In the genomic region with DNA sequence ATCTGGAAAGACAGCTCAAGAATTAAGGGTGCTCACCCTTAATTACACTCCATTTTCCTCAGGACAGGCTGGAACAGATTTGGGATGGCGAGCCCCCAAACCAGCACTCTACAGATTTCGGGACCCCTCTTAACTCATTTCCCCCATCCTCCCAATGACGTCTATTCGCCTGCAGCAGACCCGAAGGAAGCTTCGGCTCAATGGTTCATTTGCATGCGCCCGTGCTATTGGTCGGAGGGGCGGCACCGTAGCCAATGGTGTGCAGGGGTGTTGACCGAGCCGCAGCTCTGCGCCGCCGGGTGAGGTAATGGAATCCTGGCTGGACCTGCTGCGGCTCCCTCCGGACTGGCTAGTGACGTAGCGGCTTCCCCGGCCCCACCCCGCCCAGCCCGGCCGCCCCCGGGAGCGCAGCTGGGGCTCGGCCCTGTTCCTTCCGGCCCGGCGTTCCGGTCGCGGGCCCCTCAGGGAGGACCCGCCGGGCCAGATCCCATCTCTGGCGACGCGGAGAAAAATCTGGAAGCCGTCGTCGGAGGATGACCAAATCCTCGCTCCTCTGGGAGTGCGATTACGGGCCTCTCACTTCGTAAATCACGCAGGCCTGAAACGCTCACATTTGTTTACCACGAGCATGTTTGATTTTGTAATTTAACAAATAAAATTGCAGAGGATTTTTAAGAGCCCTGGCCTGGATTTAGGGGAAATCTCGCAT, we compare ENCODE assay signal across 1 cellular context.
TF ChIP-seq lines count a peak whose summit lies in the region.

No MANE protein-coding gene starts in this region.

TF ChIP-seq in A549, 52 proteins besides CTCF, POLR2A, EP300 and RAD21 (continued from another document):
- TF ChIP-seq MAX (IDR thresholded peaks at IDR 0.05) = no peak
- no peak for TF ChIP-seq KDM5A (IDR thresholded peaks at IDR 0.05)
- TF ChIP-seq RCOR1 (IDR thresholded peaks at IDR 0.05; ENCODE audit: low read depth, low read length) = no peak
- no peak for TF ChIP-seq SREBF2 (IDR thresholded peaks at IDR 0.05)
- no peak for TF ChIP-seq CBX8 (IDR thresholded peaks at IDR 0.05)
- TF ChIP-seq, protein P1, sequence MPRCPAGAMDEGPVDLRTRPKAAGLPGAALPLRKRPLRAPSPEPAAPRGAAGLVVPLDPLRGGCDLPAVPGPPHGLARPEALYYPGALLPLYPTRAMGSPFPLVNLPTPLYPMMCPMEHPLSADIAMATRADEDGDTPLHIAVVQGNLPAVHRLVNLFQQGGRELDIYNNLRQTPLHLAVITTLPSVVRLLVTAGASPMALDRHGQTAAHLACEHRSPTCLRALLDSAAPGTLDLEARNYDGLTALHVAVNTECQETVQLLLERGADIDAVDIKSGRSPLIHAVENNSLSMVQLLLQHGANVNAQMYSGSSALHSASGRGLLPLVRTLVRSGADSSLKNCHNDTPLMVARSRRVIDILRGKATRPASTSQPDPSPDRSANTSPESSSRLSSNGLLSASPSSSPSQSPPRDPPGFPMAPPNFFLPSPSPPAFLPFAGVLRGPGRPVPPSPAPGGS (IDR thresholded peaks at IDR 0.05) = no peak
- peak; percentile 84; the same call in 1 of the 2 replicates for TF ChIP-seq HEYL (CRISPR knock-in tag; IDR thresholded peaks at IDR 0.05)
- no peak for TF ChIP-seq SMC3 (IDR thresholded peaks at IDR 0.05)
- TF ChIP-seq KDM1A (IDR thresholded peaks at IDR 0.05; ENCODE audit: low read depth) = no peak
- no peak for TF ChIP-seq NFE2L2 (conservative IDR thresholded peaks at IDR 0.05; ENCODE audit: low read length)
- TF ChIP-seq HOXA7 (CRISPR knock-in tag; IDR thresholded peaks at IDR 0.05) = peak; percentile 50; the same call in 1 of the 2 replicates
- TF ChIP-seq ESRRA (IDR thresholded peaks at IDR 0.05; ENCODE audit: borderline replicate concordance, low read length) = no peak
- no peak for TF ChIP-seq EHMT2 (IDR thresholded peaks at IDR 0.05; ENCODE audit: low read depth)
- no peak for TF ChIP-seq TP53 (CRISPR knock-in tag; IDR thresholded peaks at IDR 0.05)
- TF ChIP-seq, protein P2, sequence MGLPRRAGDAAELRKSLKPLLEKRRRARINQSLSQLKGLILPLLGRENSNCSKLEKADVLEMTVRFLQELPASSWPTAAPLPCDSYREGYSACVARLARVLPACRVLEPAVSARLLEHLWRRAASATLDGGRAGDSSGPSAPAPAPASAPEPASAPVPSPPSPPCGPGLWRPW (IDR thresholded peaks at IDR 0.05) = no peak
- no peak for TF ChIP-seq CHD4 (IDR thresholded peaks at IDR 0.05; ENCODE audit: borderline replicate concordance)
- TF ChIP-seq HOXB13 (CRISPR knock-in tag; IDR thresholded peaks at IDR 0.05; ENCODE audit: low read depth) = peak; percentile 86; the same call in 1 of the 2 replicates
- no peak for TF ChIP-seq ZFP36 (IDR thresholded peaks at IDR 0.05; ENCODE audit: borderline replicate concordance, partially characterized antibody)
- peak; percentile 59; the same call in 1 of the 2 replicates for TF ChIP-seq HOXB5 (CRISPR knock-in tag; IDR thresholded peaks at IDR 0.05)
- TF ChIP-seq CEBPB (IDR thresholded peaks at IDR 0.05) = no peak
- TF ChIP-seq RNF2 (IDR thresholded peaks at IDR 0.05; ENCODE audit: borderline replicate concordance, low read depth) = no peak
- TF ChIP-seq CBX2 (IDR thresholded peaks at IDR 0.05; ENCODE audit: borderline replicate concordance, low read depth) = no peak
- TF ChIP-seq, protein P3, sequence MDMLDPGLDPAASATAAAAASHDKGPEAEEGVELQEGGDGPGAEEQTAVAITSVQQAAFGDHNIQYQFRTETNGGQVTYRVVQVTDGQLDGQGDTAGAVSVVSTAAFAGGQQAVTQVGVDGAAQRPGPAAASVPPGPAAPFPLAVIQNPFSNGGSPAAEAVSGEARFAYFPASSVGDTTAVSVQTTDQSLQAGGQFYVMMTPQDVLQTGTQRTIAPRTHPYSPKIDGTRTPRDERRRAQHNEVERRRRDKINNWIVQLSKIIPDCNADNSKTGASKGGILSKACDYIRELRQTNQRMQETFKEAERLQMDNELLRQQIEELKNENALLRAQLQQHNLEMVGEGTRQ (IDR thresholded peaks at IDR 0.05) = no peak
- TF ChIP-seq POLR2AphosphoS2 (conservative IDR thresholded peaks at IDR 0.05; ENCODE audit: low read length) = no peak
- TF ChIP-seq MYC (IDR thresholded peaks at IDR 0.05; ENCODE audit: borderline replicate concordance, low read length) = no peak
- peak; percentile 53; the same call in 1 of the 2 replicates for TF ChIP-seq TFCP2L1 (CRISPR knock-in tag; IDR thresholded peaks at IDR 0.05)
- no peak for TF ChIP-seq CHD2 (IDR thresholded peaks at IDR 0.05; ENCODE audit: low read length, partially characterized antibody)
- peak in 1 of 2 experiments; percentile 49; a peak in 1 of 5 replicates for TF ChIP-seq JUN (IDR thresholded peaks at IDR 0.05)
- TF ChIP-seq ZNF302 (CRISPR knock-in tag; IDR thresholded peaks at IDR 0.05) = no peak
- TF ChIP-seq ELK1 (IDR thresholded peaks at IDR 0.05; ENCODE audit: low read depth, low read length) = no peak
- TF ChIP-seq ATOH8 (CRISPR knock-in tag; IDR thresholded peaks at IDR 0.05; ENCODE audit: low read depth) = peak; percentile 55; the same call in 1 of the 2 replicates
- TF ChIP-seq ZC3H11A (IDR thresholded peaks at IDR 0.05) = no peak
- TF ChIP-seq, protein P4, sequence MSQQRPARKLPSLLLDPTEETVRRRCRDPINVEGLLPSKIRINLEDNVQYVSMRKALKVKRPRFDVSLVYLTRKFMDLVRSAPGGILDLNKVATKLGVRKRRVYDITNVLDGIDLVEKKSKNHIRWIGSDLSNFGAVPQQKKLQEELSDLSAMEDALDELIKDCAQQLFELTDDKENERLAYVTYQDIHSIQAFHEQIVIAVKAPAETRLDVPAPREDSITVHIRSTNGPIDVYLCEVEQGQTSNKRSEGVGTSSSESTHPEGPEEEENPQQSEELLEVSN (IDR thresholded peaks at IDR 0.05; ENCODE audit: borderline replicate concordance, low read depth) = peak; percentile 51; the same call in 1 of the 2 replicates
- TF ChIP-seq FOXS1 (CRISPR knock-in tag; IDR thresholded peaks at IDR 0.05) = 0 out of 2 replicates have a peak, but pooled peaks have one; percentile 40
- TF ChIP-seq ZSCAN20 (CRISPR knock-in tag; IDR thresholded peaks at IDR 0.05) = peak; percentile 93; the same call in 1 of the 2 replicates
- no peak for TF ChIP-seq FOSL2 (IDR thresholded peaks at IDR 0.05)
- no peak for TF ChIP-seq FOSL2 (CRISPR knock-in tag; IDR thresholded peaks at IDR 0.05)
- no peak for TF ChIP-seq MAZ (IDR thresholded peaks at IDR 0.05; ENCODE audit: borderline replicate concordance, low read depth, low read length)
- no peak; the same call in 1 of the 2 replicates for TF ChIP-seq PHF8 (IDR thresholded peaks at IDR 0.05; ENCODE audit: borderline replicate concordance, low read depth)
- peak; percentile 81 for TF ChIP-seq EHF (CRISPR knock-in tag; IDR thresholded peaks at IDR 0.05)
- TF ChIP-seq MAFK (IDR thresholded peaks at IDR 0.05; ENCODE audit: partially characterized antibody) = no peak
- TF ChIP-seq NR3C1 (IDR thresholded peaks at IDR 0.05) = no peak
- TF ChIP-seq BHLHE40 (IDR thresholded peaks at IDR 0.05; ENCODE audit: low read depth, low read length) = no peak
- TF ChIP-seq JUNB (IDR thresholded peaks at IDR 0.05) = no peak
- TF ChIP-seq GATA3 (IDR thresholded peaks at IDR 0.05; ENCODE audit: borderline replicate concordance) = no peak
- no peak for TF ChIP-seq NPAS2 (CRISPR knock-in tag; IDR thresholded peaks at IDR 0.05; ENCODE audit: borderline replicate concordance)
